Comparison of ENCODE assay signal across 8 cellular contexts in the genomic region with DNA sequence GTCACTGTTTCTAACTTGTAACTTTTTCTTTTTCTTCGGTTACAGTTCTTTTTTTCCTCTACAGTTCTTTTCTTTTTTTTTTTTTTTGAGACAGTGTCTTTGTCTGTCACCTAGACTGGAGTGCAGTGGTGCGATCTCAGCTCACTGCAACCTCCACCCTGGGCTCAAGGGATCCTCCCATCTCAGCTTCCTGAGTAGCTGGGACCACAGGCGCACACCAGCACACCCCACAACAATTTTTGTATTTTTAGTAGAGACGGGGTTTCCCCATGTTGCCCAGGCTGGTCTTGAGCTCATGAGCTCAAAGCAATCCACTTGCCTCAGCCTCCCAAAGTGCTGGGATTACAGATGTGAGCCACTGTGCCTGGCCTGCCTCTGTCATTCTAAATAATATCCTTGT. TPM values are rescaled to one million over a fixed set of nuclear protein-coding genes. Genes with fewer than 3 reads are reported as not detected.
A peak's percentile ranks its signal among the peaks of the same experiment; 100 is the strongest.
DNase-seq lines count a peak whose midpoint lies in the region; ATAC-seq, FAIRE-seq and TF ChIP-seq lines count a peak whose summit lies in the region.
"Not testable (repeated sequence)": the region's sequence is repeated elsewhere in the genome, so short reads cannot be mapped to it uniquely, and the experiment has no call there.

No MANE protein-coding gene starts in this region.

- H3K36me3 Mint-ChIP-seq in activated CD8-positive, alpha-beta T cell treated with anti-CD3 and anti-CD28 coated beads for 36 hours (ENCODE audit: low read depth); immature natural killer cell: not testable (repeated sequence)

- SMC1A ChIA-PET in GM12878 (lab: Charles Lee; ENCODE audit: uncharacterized antibody, unreplicated experiment): interaction anchor here (0.6 to 9.9 kb wide), 9 partner anchors 9 to 243 kb away, joined by 3 to 109 read pairs (median 8); no protein-coding TSS in a partner anchor

- not testable (repeated sequence) for H3K9me3 ChIP-seq in BLaER1 treated with 17β-estradiol and CSF1 and Interleukin-3, amounts not matched to agents 10 nM and 100 nM (replicated peaks in 1 of 11); OCI-LY1 (ENCODE audit: low read length); GM12878 (replicated peaks; ENCODE audit: control insufficient read depth, insufficient read depth, low read length); psoas muscle

- ATAC-seq in GM19328 (IDR thresholded peaks at IDR 0.05; ENCODE audit: unreplicated experiment) (peak; percentile 41), HG02885 (IDR thresholded peaks at IDR 0.05; ENCODE audit: poor library complexity, unreplicated experiment) (peak; percentile 35), GM12878 (peak; percentile 69)
- ATAC-seq in activated CD8-positive, alpha-beta T cell treated with anti-CD3 and anti-CD28 coated beads for 36 hours: peak; percentile 55
- not testable (repeated sequence) for ATAC-seq in psoas muscle

- not testable (repeated sequence) for BruUV-seq in GM12878 (replicated peaks; lab: Mats Ljungman, UMichigan)

- not testable (repeated sequence) for TF ChIP-seq RAD21 in GM12878 (IDR thresholded peaks at IDR 0.05; ENCODE audit: insufficient read depth, low read depth, low read length)

- not testable (repeated sequence) for H2AFZ ChIP-seq in OCI-LY1 (ENCODE audit: low read length); GM12878 (ENCODE audit: control insufficient read depth, low read depth, low read length)

- not testable (repeated sequence) for H3K27ac Mint-ChIP-seq in activated CD8-positive, alpha-beta T cell treated with anti-CD3 and anti-CD28 coated beads for 36 hours
- H3K27ac Mint-ChIP-seq in immature natural killer cell: peak overlapping the region; percentile 14 to 75 (median 46)

- peak; percentile 27 for DNase-seq in activated CD8-positive, alpha-beta T cell treated with anti-CD3 and anti-CD28 coated beads for 36 hours
- not testable (repeated sequence) for DNase-seq in GM12878 (ENCODE audit: low read depth, low spot score); psoas muscle
- DNase-seq in immature natural killer cell: peak; percentile 14 to 40 (median 19)

- H3K4me3 Mint-ChIP-seq in activated CD8-positive, alpha-beta T cell treated with anti-CD3 and anti-CD28 coated beads for 36 hours: not testable (repeated sequence)
- H3K4me3 Mint-ChIP-seq in immature natural killer cell: peak overlapping the region; percentile 5 to 55 (median 30)

- intact Hi-C loops in activated CD8-positive, alpha-beta T cell treated with anti-CD3 and anti-CD28 coated beads for 36 hours (cut with micrococcal nuclease); psoas muscle (cut with DNase I): not testable (repeated sequence)
- intact Hi-C loops in GM12878 (cut with micrococcal nuclease; ENCODE audit: unreplicated experiment): loop anchor here (5.0 kb wide), 1 partner anchor 36 kb away; no protein-coding TSS in a partner anchor

- not testable (repeated sequence) for H3K27me3 Mint-ChIP-seq in activated CD8-positive, alpha-beta T cell treated with anti-CD3 and anti-CD28 coated beads for 36 hours; immature natural killer cell (ENCODE audit: low read depth in 3 of 3)

- H3K4me1 Mint-ChIP-seq in activated CD8-positive, alpha-beta T cell treated with anti-CD3 and anti-CD28 coated beads for 36 hours (ENCODE audit: low read depth): peaks cover 54% of the 10 kb centered on the region
- H3K4me1 Mint-ChIP-seq in immature natural killer cell: peaks cover 37 to 62% of the 10 kb centered on the region in 2 donors

- 0% methylated on average over 4 of the region's 4 CpGs for WGBS in GM12878 (ENCODE audit: insufficient coverage, insufficient replicate concordance, low lambda C conversion rate, missing lambda C conversion rate)
- WGBS in psoas muscle, 3 donors: 57 to 80% (median 59%) methylated on average over 4 of the region's 4 CpGs

- H3K4me1 ChIP-seq in BLaER1 treated with 17β-estradiol and CSF1 and Interleukin-3, amounts not matched to agents 10 nM and 100 nM: peaks cover 41 to 74% (median 67%) of the 10 kb centered on the region in 10 experiments
- H3K4me1 ChIP-seq in OCI-LY1 (ENCODE audit: insufficient read depth, low read length, severe bottlenecking): peaks cover 86% of the 10 kb centered on the region
- H3K4me1 ChIP-seq in GM12878 (ENCODE audit: control insufficient read depth, insufficient read depth, low read length): peaks cover 57% of the 10 kb centered on the region
- H3K4me1 ChIP-seq in psoas muscle: peaks cover 58% of the 10 kb centered on the region

- in situ Hi-C loops in GM12878 (cut with MboI): not testable (repeated sequence)

- POLR2A ChIA-PET in activated CD8-positive, alpha-beta T cell treated with anti-CD3 and anti-CD28 coated beads for 36 hours (lab: Charles Lee): not testable (repeated sequence)
- POLR2A ChIA-PET in GM12878 (lab: Charles Lee): interaction anchor here (0.6 to 2.7 kb wide), 7 partner anchors 18 to 639 kb away, joined by 3 to 15 read pairs (median 7); no protein-coding TSS in a partner anchor

- H3K9me3 Mint-ChIP-seq in activated CD8-positive, alpha-beta T cell treated with anti-CD3 and anti-CD28 coated beads for 36 hours; immature natural killer cell: not testable (repeated sequence)

- not testable (repeated sequence) for H3F3A ChIP-seq in OCI-LY1 (ENCODE audit: insufficient read depth, low read length)

- H3K79me2 ChIP-seq in OCI-LY1 (ENCODE audit: insufficient read depth, low read length): peaks cover 82% of the 10 kb centered on the region
- H3K79me2 ChIP-seq in GM12878 (ENCODE audit: control insufficient read depth, insufficient read depth, low read length): peaks cover 92% of the 10 kb centered on the region

- H3K9me2 ChIP-seq in OCI-LY1 (ENCODE audit: low read depth, low read length): not testable (repeated sequence)

- peak overlapping the region in 2 of 11 experiments; percentile 21 to 22; a peak in 2 of 22 replicates for H3K9ac ChIP-seq in BLaER1 treated with 17β-estradiol and CSF1 and Interleukin-3, amounts not matched to agents 10 nM and 100 nM
- H3K9ac ChIP-seq in OCI-LY1 (ENCODE audit: low read length): peak overlapping the region; percentile 27; the same call in 1 of the 2 replicates
- not testable (repeated sequence) for H3K9ac ChIP-seq in GM12878 (ENCODE audit: control insufficient read depth, insufficient read depth, low read length)

- peak overlapping the region in 6 of 11 experiments; percentile 2 to 39 (median 15); a peak in 5 of 22 replicates for H3K27ac ChIP-seq in BLaER1 treated with 17β-estradiol and CSF1 and Interleukin-3, amounts not matched to agents 10 nM and 100 nM
- H3K27ac ChIP-seq in OCI-LY1 (ENCODE audit: low read depth, low read length, poor library complexity, severe bottlenecking): peak overlapping the region; percentile 71
- peak overlapping the region; percentile 67 for H3K27ac ChIP-seq in GM12878 (ENCODE audit: control insufficient read depth, insufficient read depth)
- H3K27ac ChIP-seq in psoas muscle: peak overlapping the region; percentile 42

- TF ChIP-seq EP300 in GM12878 (IDR thresholded peaks at IDR 0.05; ENCODE audit: borderline replicate concordance in 1 of 2, control insufficient read depth in 1 of 2, low read depth in 2 of 2, low read length in 2 of 2): not testable (repeated sequence)

- RAD21 ChIA-PET in GM12878 (lab: Charles Lee; ENCODE audit: unreplicated experiment): interaction anchor here (0.6 to 3.1 kb wide), 7 partner anchors 18 to 51 kb away, joined by 4 to 9 read pairs (median 4); no protein-coding TSS in a partner anchor

- TF ChIP-seq CTCF in OCI-LY1 (IDR thresholded peaks at IDR 0.05; ENCODE audit: low read length); activated CD8-positive, alpha-beta T cell treated with anti-CD3 and anti-CD28 coated beads for 36 hours (IDR thresholded peaks at IDR 0.05); GM12878 (IDR thresholded peaks at IDR 0.05 in 2 of 3, conservative IDR thresholded peaks at IDR 0.05 in 1 of 3; ENCODE audit: control insufficient read depth in 2 of 3, extremely low read depth in 1 of 3, insufficient read depth in 1 of 3, low read depth in 3 of 3, low read length in 3 of 3); psoas muscle (IDR thresholded peaks at IDR 0.05): not testable (repeated sequence)

- H3K4me2 ChIP-seq in BLaER1 treated with 17β-estradiol and CSF1 and Interleukin-3, amounts not matched to agents 10 nM and 100 nM: peak overlapping the region; percentile 58 to 87 (median 67)
- H3K4me2 ChIP-seq in OCI-LY1 (ENCODE audit: low read length) (peak overlapping the region; percentile 38; the same call in 1 of the 2 replicates), GM12878 (ENCODE audit: control insufficient read depth, insufficient read depth) (peak overlapping the region; percentile 93)

- H3K27me3 ChIP-seq in BLaER1 treated with 17β-estradiol and CSF1 and Interleukin-3, amounts not matched to agents 10 nM and 100 nM; OCI-LY1 (ENCODE audit: insufficient read depth, low read length); GM12878 (replicated peaks in 1 of 2; ENCODE audit: control insufficient read depth in 2 of 2, insufficient read depth in 2 of 2, low read length in 1 of 2); psoas muscle (ENCODE audit: insufficient read depth in 3 of 3, low read length in 2 of 3): not testable (repeated sequence)

- TF ChIP-seq POLR2A in GM12878 (IDR thresholded peaks at IDR 0.05; ENCODE audit: low read depth, low read length): not testable (repeated sequence)

- H3K36me3 ChIP-seq in BLaER1 treated with 17β-estradiol and CSF1 and Interleukin-3, amounts not matched to agents 10 nM and 100 nM; OCI-LY1 (ENCODE audit: insufficient read depth, low read length); GM12878 (ENCODE audit: control insufficient read depth in 2 of 2, insufficient read depth in 2 of 2, low read length in 1 of 2); psoas muscle (ENCODE audit: insufficient read depth in 1 of 2, low read depth in 1 of 2): not testable (repeated sequence)

- CTCF ChIA-PET in activated CD8-positive, alpha-beta T cell treated with anti-CD3 and anti-CD28 coated beads for 36 hours (lab: Charles Lee): interaction anchor here (1.1 to 2.8 kb wide), 2 partner anchors 51 kb away, joined by 3 to 14 read pairs; no protein-coding TSS in a partner anchor
- CTCF ChIA-PET in GM12878 (lab: Yijun Ruan, JAX): interaction anchor here (1.5 to 3.3 kb wide), 5 partner anchors 22 to 143 kb away, joined by 4 to 20 read pairs (median 5); no protein-coding TSS in a partner anchor

- peak overlapping the region in 1 of 10 experiments; percentile 19; a peak in 1 of 20 replicates for H3K4me3 ChIP-seq in BLaER1 treated with 17β-estradiol and CSF1 and Interleukin-3, amounts not matched to agents 10 nM and 100 nM
- H3K4me3 ChIP-seq in OCI-LY1 (ENCODE audit: low read depth, low read length, poor library complexity, severe bottlenecking) (peak overlapping the region; percentile 9), GM12878 (peak overlapping the region; percentile 49; the same call in 1 of the 2 replicates)
- not testable (repeated sequence) for H3K4me3 ChIP-seq in psoas muscle

- H4K20me1 ChIP-seq in BLaER1 treated with 17β-estradiol and CSF1 and Interleukin-3, amounts not matched to agents 10 nM and 100 nM: peaks cover 37 to 96% (median 77%) of the 10 kb centered on the region in 11 experiments; a peak in 21 of 22 replicates
- H4K20me1 ChIP-seq in OCI-LY1 (ENCODE audit: insufficient read depth, low read length); GM12878 (ENCODE audit: control insufficient read depth, insufficient read depth): not testable (repeated sequence)

- not testable (repeated sequence) for FAIRE-seq in GM12878 (lab: Jason Lieb, UNC)

RNA-seq across cellular contexts. Expression of gene TRAK1, which starts 42.7 kb away (rescaled TPM):
- total RNA-seq in activated CD8-positive, alpha-beta T cell treated with anti-CD3 and anti-CD28 coated beads for 36 hours: 10 to 100 TPM; 24.1 to 24.3 TPM
- total RNA-seq in GM12878 (2013; cell fraction: nucleolus; rRNA removed): 76.4 and 80.8 TPM in 2 replicates
- total RNA-seq in GM12878 (2014; rRNA removed): 29.4 and 32.0 TPM in 2 replicates
- 20.6 and 22.2 TPM in 2 replicates for total RNA-seq in GM12878 (2014; rRNA removed; fragmentation: Illumina TruSeq; extraction: Trizol)
- 43.1 and 46.2 TPM in 2 replicates for total RNA-seq in GM12878 (2021)
- 15.1 TPM for polyA plus RNA-seq in GM12878 (2011; ENCODE audit: low read depth)
- 18.7 and 25.2 TPM in 2 replicates for polyA plus RNA-seq in GM12878 (2011; rRNA removed)
- 22.7 and 26.2 TPM in 2 replicates for polyA plus RNA-seq in GM12878 (2011; cell fraction: cytosol; rRNA removed)
- polyA plus RNA-seq in GM12878 (2011; cell fraction: nucleus; rRNA removed): 49.2 and 51.0 TPM in 2 replicates
- polyA plus RNA-seq in GM12878 (2012): 23.0 and 27.8 TPM in 2 replicates
- 23.9 and 28.3 TPM in 2 replicates for polyA plus RNA-seq in GM12878 (2014; fragmentation: Illumina TruSeq; extraction: Trizol)
- 1 to 10 TPM; 6.6 to 6.7 TPM for polyA plus RNA-seq in GM12878 (2014; fragmentation: Nextera tagmentation; extraction: Ambion mirVana)
- 32.1 and 32.3 TPM in 2 replicates for polyA plus RNA-seq in GM12878 (2014; rRNA removed)
- polyA plus RNA-seq in GM12878 (2016; fragmentation: Nextera tagmentation; extraction: Ambion mirVana): 1 to 10 TPM; 7.2 to 9.8 TPM
- polyA minus RNA-seq in GM12878 (2011; rRNA and poly(A)+ RNA removed): 44.9 and 47.8 TPM in 2 replicates
- polyA minus RNA-seq in GM12878 (2011; cell fraction: cytosol; rRNA and poly(A)+ RNA removed): 14.8 and 17.8 TPM in 2 replicates
- 40.6 and 63.4 TPM in 2 replicates for polyA minus RNA-seq in GM12878 (2011; cell fraction: nucleus; rRNA and poly(A)+ RNA removed)
- polyA plus RNA-seq in immature natural killer cell: 1 to 10 TPM; 2.1 to 7.8 (median 4.4) TPM
- total RNA-seq in psoas muscle: 100 to 1,000 TPM in 3 of 4 donors, 10 to 100 TPM in 1; 94.8 to 128 (median 120) TPM
- 10 to 100 TPM; 30.8 to 68.2 (median 45.2) TPM for polyA plus RNA-seq in psoas muscle

Comparison
In these comparisons a context has a peak if more than half of its experiments do, and no peak if none do; other contexts are left out.
1. H3K27ac ChIP-seq: peak in every context shown above with its lines; median percentile 71 in OCI-LY1; 67 in GM12878; 42 in psoas muscle; 15 in BLaER1 treated with 17β-estradiol and CSF1 and Interleukin-3, amounts not matched to agents 10 nM and 100 nM.
2. H3K4me2 ChIP-seq: peak in every context shown above with its lines; median percentile 93 in GM12878; 67 in BLaER1 treated with 17β-estradiol and CSF1 and Interleukin-3, amounts not matched to agents 10 nM and 100 nM; 38 in OCI-LY1.